In the genomic region with DNA sequence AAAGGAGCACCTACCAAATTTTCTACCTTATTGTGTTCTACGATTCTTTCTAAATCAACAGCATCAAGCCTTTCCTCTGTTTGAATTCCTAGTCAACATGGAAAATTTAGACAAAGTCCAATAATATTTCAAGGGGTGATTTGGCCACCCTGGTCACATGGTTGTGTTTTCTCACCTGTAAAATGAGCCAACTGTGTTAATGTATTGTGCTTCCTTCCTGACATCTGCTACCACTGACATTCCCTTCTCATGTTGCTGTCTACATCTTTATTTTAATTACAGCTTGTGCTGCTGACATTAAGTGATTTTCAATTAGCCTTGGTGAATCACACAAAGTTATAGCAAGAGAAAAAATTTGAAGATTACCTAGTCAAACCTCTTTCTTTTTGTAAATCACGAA, we compare ENCODE assay signal across 15 cellular contexts.
DNase-seq lines count a peak whose midpoint lies in the region; ATAC-seq and TF ChIP-seq lines count a peak whose summit lies in the region.
"Had no signal": no experiment of that assay in that cellular context is flagged by ENCODE, and none has a peak within 500 bp of the region (broad histone marks: within the 10 kb centered on the region; RNA-seq: fewer than 3 reads in every experiment).

No MANE protein-coding gene starts in this region.

- H4K20me1 ChIP-seq in hepatocyte (ENCODE audit: insufficient read depth, poor library complexity, severe bottlenecking), result no peaks in the 10 kb centered on the region

- no peak overlapping the region for H2AFZ ChIP-seq in hepatocyte
- H2AFZ ChIP-seq: GM23338 had no signal

- 84% methylated on average over 2 of the region's 2 CpGs for WGBS in hepatocyte (ENCODE audit: low lambda C conversion rate, missing lambda C conversion rate)

- DNase-seq in G401 (ENCODE audit: low spot score) (peak; percentile 77), NCI-H1417 (lab: John Stamatoyannopoulos, UW) (peak in 2 of 3 experiments; percentile 56 to 81), NCI-H69 (lab: John Stamatoyannopoulos, UW) (peak; percentile 19), kidney tubule cell (ENCODE audit: low spot score) (peak; percentile 48), head of caudate nucleus (no peak), hepatocyte (ENCODE audit: low spot score) (no peak)
- DNase-seq: BE2C; CD4-positive, alpha-beta memory T cell; DMS79; H7 had no signal

- H3K4me2 ChIP-seq in hepatocyte, result no peak overlapping the region
- H3K4me2 ChIP-seq: A549, GM23338 had no signal

- no peaks in the 10 kb centered on the region for H3K9me3 ChIP-seq in hepatocyte (ENCODE audit: low read depth)
- H3K9me3 ChIP-seq: A549, BE2C had no signal

- H3K36me3 ChIP-seq in hepatocyte (replicated peaks; ENCODE audit: insufficient read depth, low read depth), result no peaks in the 10 kb centered on the region
- H3K36me3 ChIP-seq: BE2C had no signal

- in situ Hi-C loops in G401 (cut with HindIII; ENCODE audit: low sequenced_read_pairs), result no loop called here

- no peaks in the 10 kb centered on the region for H3K4me1 ChIP-seq in hepatocyte (ENCODE audit: insufficient read depth)
- H3K4me1 ChIP-seq: A549, BE2C had no signal

- H3K4me3 ChIP-seq in hepatocyte, result no peak overlapping the region
- H3K4me3 ChIP-seq: A549, GM23338 had no signal

- ATAC-seq in GM18867 (IDR thresholded peaks at IDR 0.05; ENCODE audit: unreplicated experiment), result no peak
- ATAC-seq: A549, GM23338 had no signal

- TF ChIP-seq CTCF in hepatocyte (IDR thresholded peaks at IDR 0.05; ENCODE audit: poor library complexity), result no peak

- no peak overlapping the region for H3K27ac ChIP-seq in hepatocyte
- H3K27ac ChIP-seq: A549, C4-2B, HL-60 had no signal

- intact Hi-C loops in head of caudate nucleus (cut with DNase I), result no loop called here

- no peaks in the 10 kb centered on the region for H3K9me2 ChIP-seq in hepatocyte (replicated peaks; ENCODE audit: insufficient read depth)

- H3K79me2 ChIP-seq in hepatocyte, result no peaks in the 10 kb centered on the region

- no peaks in the 10 kb centered on the region for H3K27me3 ChIP-seq in hepatocyte
- H3K27me3 ChIP-seq: BE2C had no signal

Comparison
In these comparisons a context has a peak if more than half of its experiments do, and no peak if none do; other contexts are left out.
1. DNase-seq: peak in G401 (single experiment), NCI-H1417 (2 of 3), NCI-H69 (single experiment) and kidney tubule cell (single experiment); none in head of caudate nucleus (0 of 42) and hepatocyte (single experiment).